ENCODE assay signal across 23 cellular contexts in the genomic region with DNA sequence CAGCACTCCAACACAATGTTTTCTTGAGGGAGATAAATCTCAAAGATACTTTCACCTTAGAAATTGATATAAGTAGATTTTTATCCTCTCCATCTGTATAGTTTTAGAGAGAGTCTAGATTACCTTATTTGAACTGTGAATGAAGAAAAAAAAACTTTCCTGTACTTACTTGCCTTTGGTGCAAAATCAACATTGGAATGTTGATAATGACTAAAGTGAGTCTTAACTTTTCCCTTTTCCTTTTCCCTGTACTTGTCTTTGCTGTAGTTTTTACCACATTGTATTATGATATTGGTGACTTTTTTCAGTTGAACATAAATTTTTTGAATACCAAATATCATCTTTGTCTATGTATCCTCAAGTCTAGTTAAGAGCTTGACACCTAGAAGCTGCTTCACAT. TPM values are rescaled to one million over a fixed set of nuclear protein-coding genes. Genes with fewer than 3 reads are reported as not detected.
A peak's percentile ranks its signal among the peaks of the same experiment; 100 is the strongest.
DNase-seq lines count a peak whose midpoint lies in the region; ATAC-seq, FAIRE-seq and TF ChIP-seq lines count a peak whose summit lies in the region.
"Had no signal": no experiment of that assay in that cellular context is flagged by ENCODE, and none has a peak within 500 bp of the region (broad histone marks: within the 10 kb centered on the region; RNA-seq: fewer than 3 reads in every experiment).

No MANE protein-coding gene starts in this region.

- no peak for TF ChIP-seq POLR2A in H54 (IDR thresholded peaks at IDR 0.05; ENCODE audit: low read depth, low read length)

- peaks cover 18% of the 10 kb centered on the region for H3K36me3 Mint-ChIP-seq in stimulated activated memory B cell treated with anti-CD40 and anti-IgM and Interleukin-4, amounts not matched to agents 10 μg/mL and 1 μg/mL and 100 μg/mL, for 72 hours
- H3K36me3 Mint-ChIP-seq in endothelial cell (ENCODE audit: low read depth, unreplicated experiment), result no peaks in the 10 kb centered on the region

- H3K9me3 ChIP-seq in RWPE2 (ENCODE audit: severe bottlenecking), result no peaks in the 10 kb centered on the region
- H3K9me3 ChIP-seq: BLaER1, Caco-2, HAP-1 had no signal

- H3K56ac ChIP-seq in mesendoderm (ENCODE audit: low read length), result no peak overlapping the region

- no peak overlapping the region for H2BK120ac ChIP-seq in mesendoderm (ENCODE audit: low read depth, low read length)

- no peaks in the 10 kb centered on the region for H3K27me3 Mint-ChIP-seq in stimulated activated memory B cell treated with anti-CD40 and anti-IgM and Interleukin-4, amounts not matched to agents 10 μg/mL and 1 μg/mL and 100 μg/mL, for 72 hours
- H3K27me3 Mint-ChIP-seq in endothelial cell (ENCODE audit: unreplicated experiment), result peaks cover 11% of the 10 kb centered on the region

- H3K4ac ChIP-seq in mesendoderm (ENCODE audit: low read depth, low read length), result no peak overlapping the region

- H3K23ac ChIP-seq in mesendoderm (ENCODE audit: low read length), result no peak overlapping the region

- H3K27ac Mint-ChIP-seq in stimulated activated memory B cell treated with anti-CD40 and anti-IgM and Interleukin-4, amounts not matched to agents 10 μg/mL and 1 μg/mL and 100 μg/mL, for 72 hours, result peak overlapping the region; percentile 16
- no peak overlapping the region for H3K27ac Mint-ChIP-seq in endothelial cell (ENCODE audit: unreplicated experiment)
- H3K27ac Mint-ChIP-seq: CD4-positive, alpha-beta T cell had no signal

- no peak overlapping the region for H2AK5ac ChIP-seq in mesendoderm (ENCODE audit: low read length)

- H3K4me1 ChIP-seq in RWPE2 (ENCODE audit: insufficient read depth, poor library complexity, severe bottlenecking) (peaks cover 43% of the 10 kb centered on the region), mesendoderm (ENCODE audit: control insufficient read depth, low read depth, low read length) (no peaks in the 10 kb centered on the region)
- H3K4me1 ChIP-seq: Caco-2, HAP-1 had no signal

- no peak for ATAC-seq in RWPE2 (ENCODE audit: low read depth)
- ATAC-seq in stimulated activated memory B cell treated with anti-CD40 and anti-IgM and Interleukin-4, amounts not matched to agents 10 μg/mL and 1 μg/mL and 100 μg/mL, for 72 hours, result no peak

- H3K36me3 ChIP-seq in RWPE2 (ENCODE audit: low read depth) (peaks cover 34% of the 10 kb centered on the region), mesendoderm (ENCODE audit: control insufficient read depth, insufficient read depth, low read length) (no peaks in the 10 kb centered on the region)
- H3K36me3 ChIP-seq: BLaER1, HAP-1 had no signal

- no peak overlapping the region for H3K4me2 ChIP-seq in mesendoderm (ENCODE audit: low read length)
- H3K4me2 ChIP-seq: BLaER1, KMS-11 had no signal

- DNase-seq in H54 (ENCODE audit: insufficient read length, low spot score) (no peak), RWPE2 (ENCODE audit: low spot score) (no peak), epithelial cell of esophagus (ENCODE audit: low read depth) (peak; percentile 45), endothelial cell (ENCODE audit: low spot score) (no peak), NOMO-1 treated with DMSO at 0.1 percent for 48 hours (lab: John Stamatoyannopoulos, UW; ENCODE audit: unreplicated experiment) (no peak), mesendoderm (no peak)
- DNase-seq: Caco-2; CD4-positive, alpha-beta T cell; DMS 273 treated with DMSO at 0.1 percent for 48 hours; DMS79 treated with DMSO at 0.1 percent for 48 hours; GM23248; IMR-90; NCI-H1694; NCI-H2081; NCI-H2171 treated with DMSO at 0.1 percent for 48 hours; NCI-H524 treated with DMSO at 0.1 percent for 48 hours; NCI-H82; Right ventricle myocardium superior had no signal

- H2BK15ac ChIP-seq in mesendoderm (replicated peaks; ENCODE audit: low read depth), result no peak overlapping the region

- no peak overlapping the region for H3K18ac ChIP-seq in mesendoderm (ENCODE audit: low read length)

- H3K9me3 Mint-ChIP-seq in stimulated activated memory B cell treated with anti-CD40 and anti-IgM and Interleukin-4, amounts not matched to agents 10 μg/mL and 1 μg/mL and 100 μg/mL, for 72 hours, result no peaks in the 10 kb centered on the region
- H3K9me3 Mint-ChIP-seq in endothelial cell (ENCODE audit: unreplicated experiment), result no peaks in the 10 kb centered on the region
- H3K9me3 Mint-ChIP-seq: CD4-positive, alpha-beta T cell had no signal

- no peaks in the 10 kb centered on the region for H3K79me1 ChIP-seq in mesendoderm (ENCODE audit: low read length)

- H4K5ac ChIP-seq in mesendoderm (ENCODE audit: low read length), result no peak overlapping the region

- H3K9ac ChIP-seq in mesendoderm (ENCODE audit: low read length), result no peak overlapping the region
- H3K9ac ChIP-seq: BLaER1, GM23248, KMS-11 had no signal

- peak overlapping the region; percentile 13 for H3K27ac ChIP-seq in RWPE2 (ENCODE audit: poor library complexity, severe bottlenecking)
- H3K27ac ChIP-seq in mesendoderm (ENCODE audit: low read depth, low read length), result no peak overlapping the region
- H3K27ac ChIP-seq: BLaER1, GM23248, KMS-11 had no signal

- peaks cover 36% of the 10 kb centered on the region for H3K4me1 Mint-ChIP-seq in stimulated activated memory B cell treated with anti-CD40 and anti-IgM and Interleukin-4, amounts not matched to agents 10 μg/mL and 1 μg/mL and 100 μg/mL, for 72 hours
- H3K4me1 Mint-ChIP-seq in endothelial cell (ENCODE audit: unreplicated experiment), result peaks cover 7% of the 10 kb centered on the region

- TF ChIP-seq CTCF in RWPE2 (IDR thresholded peaks at IDR 0.05; ENCODE audit: poor library complexity, severe bottlenecking) (no peak), epithelial cell of esophagus (IDR thresholded peaks at IDR 0.05; ENCODE audit: insufficient read depth, low read depth, low read length, missing control alignments) (no peak), endothelial cell (IDR thresholded peaks at IDR 0.05; ENCODE audit: unreplicated experiment) (no peak)

- H3K27me3 ChIP-seq in RWPE2 (ENCODE audit: insufficient read depth, poor library complexity, severe bottlenecking) (no peaks in the 10 kb centered on the region), mesendoderm (ENCODE audit: insufficient read depth, low read length, poor library complexity) (no peaks in the 10 kb centered on the region)
- H3K27me3 ChIP-seq: BLaER1 had no signal

- H3K4me3 ChIP-seq in RWPE2 (ENCODE audit: severe bottlenecking), result no peak overlapping the region
- no peak overlapping the region for H3K4me3 ChIP-seq in epithelial cell of esophagus (ENCODE audit: low read length)
- H3K4me3 ChIP-seq in mesendoderm (ENCODE audit: low read length), result no peak overlapping the region
- H3K4me3 ChIP-seq: BLaER1, GM23248, HAP-1 had no signal

- H4K8ac ChIP-seq in mesendoderm (ENCODE audit: low read depth, low read length), result no peak overlapping the region

- no peak overlapping the region for H2BK5ac ChIP-seq in mesendoderm (ENCODE audit: low read length)

- FAIRE-seq in H54 (lab: Jason Lieb, UNC), result peak; percentile 62
- FAIRE-seq: GM12891 had no signal

- no peak overlapping the region for H3K4me3 Mint-ChIP-seq in stimulated activated memory B cell treated with anti-CD40 and anti-IgM and Interleukin-4, amounts not matched to agents 10 μg/mL and 1 μg/mL and 100 μg/mL, for 72 hours
- H3K4me3 Mint-ChIP-seq in endothelial cell (ENCODE audit: unreplicated experiment), result no peak overlapping the region
- H3K4me3 Mint-ChIP-seq: CD4-positive, alpha-beta T cell had no signal

- no peaks in the 10 kb centered on the region for H3K79me2 ChIP-seq in mesendoderm (ENCODE audit: control insufficient read depth, insufficient read depth, low read length)

RNA-seq across cellular contexts. Expression of a gene that starts 6.7 kb away (rescaled TPM):
- 14.0 TPM for total RNA-seq in endothelial cell (ENCODE audit: unreplicated experiment)
- 9.0 TPM for polyA plus RNA-seq in mesendoderm (2013, experiment 1 of 2)
- 9.3 TPM for polyA plus RNA-seq in mesendoderm (2013, experiment 2 of 2)
